ENCODE assay signal across 8 cellular contexts in genomic region chr17:63550816-63551639, GRCh38. TPM values are rescaled to one million over a fixed set of nuclear protein-coding genes. Genes with fewer than 3 reads are reported as not detected.
DNase-seq lines count a peak whose midpoint lies in the region; ATAC-seq and TF ChIP-seq lines count a peak whose summit lies in the region.

No MANE protein-coding gene starts in this region.

- H2BK20ac ChIP-seq in H9 (ENCODE audit: low read depth, low read length, poor library complexity, severe bottlenecking): no peak overlapping the region

- no peak overlapping the region for H2AK5ac ChIP-seq in H9 (ENCODE audit: insufficient read length, low read length)

- no peak overlapping the region; the same call in 1 of the 2 replicates for H3K14ac ChIP-seq in H9 (ENCODE audit: insufficient read depth, low read length)

- no peaks in the 10 kb centered on the region for H4K20me1 ChIP-seq in H9 (ENCODE audit: control insufficient read depth, insufficient read depth, insufficient read length)

- no peak overlapping the region for H3K56ac ChIP-seq in H9 (ENCODE audit: insufficient read length, low read depth, low read length)

- H3K27ac Mint-ChIP-seq in H9: peak overlapping the region; percentile 95 to 100 (median 98)
- H3K27ac Mint-ChIP-seq in activated naive CD8-positive, alpha-beta T cell: peak overlapping the region; percentile 96

- H3K27ac ChIP-seq in H9 (ENCODE audit: insufficient read length, low read depth, low read length): no peak overlapping the region

- peaks cover 1% of the 10 kb centered on the region; the same call in 1 of the 2 replicates for H3K27me3 Mint-ChIP-seq in H9 (ENCODE audit: low read depth)
- H3K27me3 Mint-ChIP-seq in activated naive CD8-positive, alpha-beta T cell: no peaks in the 10 kb centered on the region

- peaks cover 27% of the 10 kb centered on the region for H3K79me2 ChIP-seq in H9 (ENCODE audit: insufficient read depth, low read length)

- no peak overlapping the region for H4K91ac ChIP-seq in H9 (ENCODE audit: insufficient read length, low read depth, low read length)

- no peak overlapping the region for H4K5ac ChIP-seq in H9 (ENCODE audit: insufficient read length, low read depth, low read length)

- H4K8ac ChIP-seq in H9 (replicated peaks; ENCODE audit: insufficient read length, low read depth, low read length): no peak overlapping the region

- H3K4me1 Mint-ChIP-seq in H9: peaks cover 19 to 24% of the 10 kb centered on the region in 2 experiments
- H3K4me1 Mint-ChIP-seq in activated naive CD8-positive, alpha-beta T cell (ENCODE audit: low read depth): peaks cover 47% of the 10 kb centered on the region

- no peak overlapping the region for H3K18ac ChIP-seq in H9 (ENCODE audit: insufficient read length, low read depth, low read length)

- no peak overlapping the region for H3K23ac ChIP-seq in H9 (ENCODE audit: insufficient read length, low read depth, low read length)

- H3K4ac ChIP-seq in H9 (ENCODE audit: low read depth, low read length): no peak overlapping the region

- peak overlapping the region; percentile 68 for H3K9ac ChIP-seq in H9 (ENCODE audit: extremely low read depth, insufficient read length, low read length)

- peak overlapping the region; percentile 99 for H3K4me2 ChIP-seq in H9 (ENCODE audit: insufficient read depth, insufficient read length, low read length)

- no peak overlapping the region for H2AFZ ChIP-seq in H9 (ENCODE audit: low read length)

- no peaks in the 10 kb centered on the region for H3K4me1 ChIP-seq in H9 (ENCODE audit: insufficient read depth, low read length)

- DNase-seq in DMS114 treated with DMSO at 0.1 percent for 48 hours (lab: John Stamatoyannopoulos, UW; ENCODE audit: unreplicated experiment) (peak; percentile 17), H9 (peak; percentile 69), NCI-H510A (lab: John Stamatoyannopoulos, UW) (peak; percentile 18), left ventricle myocardium superior (no peak), renal cortical epithelial cell (ENCODE audit: low read depth) (peak; percentile 11), GM20000 (ENCODE audit: low spot score) (no peak), GDM1 (lab: John Stamatoyannopoulos, UW) (no peak)

- peaks cover 9% of the 10 kb centered on the region for H3K23me2 ChIP-seq in H9 (ENCODE audit: insufficient read length, low read depth, low read length, poor library complexity, severe bottlenecking)

- no peak overlapping the region for H3T11ph ChIP-seq in H9 (ENCODE audit: low read length)

- H2BK120ac ChIP-seq in H9 (ENCODE audit: low read depth, low read length, poor library complexity, severe bottlenecking): no peak overlapping the region

- no peaks in the 10 kb centered on the region for H3K9me3 ChIP-seq in H9 (ENCODE audit: control insufficient read depth, low read depth, low read length)

- peaks cover 0 to 9% (median 8%) of the 10 kb centered on the region in 3 experiments; a peak in 5 of 7 replicates for H3K36me3 Mint-ChIP-seq in H9 (ENCODE audit: insufficient read depth in 1 of 3, low read depth in 3 of 3)
- peaks cover 4% of the 10 kb centered on the region for H3K36me3 Mint-ChIP-seq in activated naive CD8-positive, alpha-beta T cell

- H3K9me3 Mint-ChIP-seq in H9: no peaks in the 10 kb centered on the region
- H3K9me3 Mint-ChIP-seq in activated naive CD8-positive, alpha-beta T cell (ENCODE audit: low read depth): no peaks in the 10 kb centered on the region

- H3K27me3 ChIP-seq in H9 (ENCODE audit: insufficient read depth, low read length): no peaks in the 10 kb centered on the region

- peak overlapping the region; percentile 98 to 99 for H3K4me3 Mint-ChIP-seq in H9
- H3K4me3 Mint-ChIP-seq in activated naive CD8-positive, alpha-beta T cell: peak overlapping the region; percentile 97

- intact Hi-C loops in left ventricle myocardium superior (cut with micrococcal nuclease): no loop called here

- H2BK12ac ChIP-seq in H9 (ENCODE audit: insufficient read length, low read depth, low read length): no peak overlapping the region

- no peaks in the 10 kb centered on the region for H3K79me1 ChIP-seq in H9 (ENCODE audit: insufficient read depth, low read depth, low read length, poor library complexity, severe bottlenecking)

- peak; percentile 5 for ATAC-seq in left ventricle myocardium superior

- WGBS in H9 (ENCODE audit: extremely low coverage, insufficient read length, low lambda C conversion rate): no CpG with 5 or more reads among the region's 32 CpGs

- TF ChIP-seq CTCF in H9 (conservative IDR thresholded peaks at IDR 0.05): no peak
- no peak for TF ChIP-seq CTCF in GM20000 (IDR thresholded peaks at IDR 0.05; ENCODE audit: extremely low read depth, missing control alignments)

- H2BK15ac ChIP-seq in H9 (ENCODE audit: low read depth, low read length): no peak overlapping the region

- no peak overlapping the region for H2BK5ac ChIP-seq in H9 (ENCODE audit: insufficient read length, low read length)

RNA-seq across cellular contexts. Expression of gene DCAF7, which starts 0.8 kb away (rescaled TPM):
- 86.2 and 88.8 TPM in 2 replicates for total RNA-seq in H9 (2021)
- 45.0 TPM for total RNA-seq in left ventricle myocardium superior
- total RNA-seq in renal cortical epithelial cell: 18.4 and 53.2 TPM in 2 replicates

RNA-seq across cellular contexts. Expression of gene KCNH6, which starts 27.9 kb away (rescaled TPM):
- total RNA-seq in H9 (2021) (1.6 and 2.3 TPM in 2 replicates), left ventricle myocardium superior (not detected), renal cortical epithelial cell (0.05 TPM in 1 of 2 replicates, not detected in the other)

RNA-seq across cellular contexts. Expression of gene TACO1, which starts 49.7 kb away (rescaled TPM):
- 28.9 and 30.2 TPM in 2 replicates for total RNA-seq in H9 (2021)
- total RNA-seq in left ventricle myocardium superior: 45.5 TPM
- 15.4 and 22.2 TPM in 2 replicates for total RNA-seq in renal cortical epithelial cell

Comparison
In these comparisons a context has a peak if more than half of its experiments do, and no peak if none do; other contexts are left out.
1. DNase-seq: peak in DMS114 treated with DMSO at 0.1 percent for 48 hours (single experiment), H9 (single experiment), NCI-H510A (single experiment) and renal cortical epithelial cell (single experiment); none in left ventricle myocardium superior (single experiment), GM20000 (single experiment) and GDM1 (single experiment).